ENCODE assay signal across 38 cellular contexts in the genomic region with DNA sequence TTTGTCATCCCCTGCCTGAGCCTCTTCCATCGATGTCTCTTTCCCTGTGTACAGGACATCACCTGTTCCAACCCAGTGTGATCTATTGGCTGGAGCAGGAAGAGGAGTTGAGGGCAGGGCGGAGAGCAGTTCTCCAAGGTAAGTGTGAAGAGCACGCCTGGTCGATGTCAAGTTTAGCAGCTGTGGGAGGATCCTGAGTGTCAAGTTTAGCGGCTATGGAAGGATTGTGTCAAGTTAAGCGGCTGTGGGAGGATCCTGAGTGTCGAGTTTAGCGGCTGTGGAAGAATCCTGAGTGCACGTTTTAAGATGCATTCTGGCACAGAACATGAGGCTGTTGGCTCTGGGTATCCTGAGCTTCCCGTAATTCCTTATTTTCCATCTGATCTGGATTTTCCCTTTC. TPM values are rescaled to one million over a fixed set of nuclear protein-coding genes. Genes with fewer than 3 reads are reported as not detected.
"Had no signal": no experiment of that assay in that cellular context is flagged by ENCODE, and none has a peak within 500 bp of the region (broad histone marks: within the 10 kb centered on the region; RNA-seq: fewer than 3 reads in every experiment).

No MANE protein-coding gene starts in this region.

- H3K4me3 ChIP-seq: body of pancreas, breast epithelium had no signal

- H3K4me3 Mint-ChIP-seq: activated B cell treated with CpG ODN at 0.5 μM for 24 hours; activated CD4-positive, alpha-beta memory T cell treated with anti-CD3 and anti-CD28 coated beads for 36 hours; activated CD4-positive, alpha-beta T cell treated with anti-CD3 and anti-CD28 coated beads, Interleukin-2, amount 10 ng/mL, durations not matched to agents 24 days and 14 days; activated CD8-positive, alpha-beta T cell treated with anti-CD3 and anti-CD28 coated beads for 36 hours; activated naive CD4-positive, alpha-beta T cell treated with anti-CD3 and anti-CD28 coated beads, Interleukin-2, amount 10 ng/mL, durations not matched to agents 7 days and 5 days; activated naive CD4-positive, alpha-beta T cell treated with anti-CD3 and anti-CD28 coated beads, Interleukin-2, amount 50 U/mL, for 24 hours; activated naive CD8-positive, alpha-beta T cell; activated naive CD8-positive, alpha-beta T cell treated with anti-CD3 and anti-CD28 coated beads, Interleukin-2, amount 10 ng/mL, durations not matched to agents 7 days and 5 days; activated naive CD8-positive, alpha-beta T cell treated with anti-CD3 and anti-CD28 coated beads, Interleukin-2, amount 50 U/mL, for 24 hours; T-helper 1 cell treated with Interleukin-12 subunit alpha and Interleukin-12 subunit beta and Interleukin-4 antibody, amounts not matched to agents 30 μg/mL and 1 μg/mL, for 36 hours; T-helper 2 cell treated with Interferon-gamma antibody and Interleukin-4, amounts not matched to agents 5 μg/mL and 100 μg/mL, for 36 hours had no signal

- H3K27ac ChIP-seq: body of pancreas, brain microvascular endothelial cell, breast epithelium, VCaP had no signal

- H3K4me1 ChIP-seq: body of pancreas, breast epithelium had no signal

- H3K27me3 ChIP-seq: body of pancreas, brain microvascular endothelial cell, breast epithelium had no signal

- H3K27ac Mint-ChIP-seq: activated B cell treated with CpG ODN at 0.5 μM for 24 hours; activated CD4-positive, alpha-beta memory T cell treated with anti-CD3 and anti-CD28 coated beads for 36 hours; activated CD4-positive, alpha-beta T cell treated with anti-CD3 and anti-CD28 coated beads, Interleukin-2, amount 10 ng/mL, durations not matched to agents 24 days and 14 days; activated CD8-positive, alpha-beta T cell treated with anti-CD3 and anti-CD28 coated beads for 36 hours; activated naive CD4-positive, alpha-beta T cell treated with anti-CD3 and anti-CD28 coated beads, Interleukin-2, amount 10 ng/mL, durations not matched to agents 7 days and 5 days; activated naive CD4-positive, alpha-beta T cell treated with anti-CD3 and anti-CD28 coated beads, Interleukin-2, amount 50 U/mL, for 24 hours; activated naive CD8-positive, alpha-beta T cell; activated naive CD8-positive, alpha-beta T cell treated with anti-CD3 and anti-CD28 coated beads, Interleukin-2, amount 10 ng/mL, durations not matched to agents 7 days and 5 days; activated naive CD8-positive, alpha-beta T cell treated with anti-CD3 and anti-CD28 coated beads, Interleukin-2, amount 50 U/mL, for 24 hours; activated T-helper 2 cell treated with anti-CD3 and anti-CD28 coated beads, Interferon-gamma antibody, Interleukin-2, Interleukin-4, amounts not matched to agents 10 μg/mL and 5 μg/mL and 100 μg/mL, durations not matched to agents 14 hours and 24 hours and 36 hours; T-helper 1 cell treated with Interleukin-12 subunit alpha and Interleukin-12 subunit beta and Interleukin-4 antibody, amounts not matched to agents 30 μg/mL and 1 μg/mL, for 36 hours; T-helper 2 cell treated with Interferon-gamma antibody and Interleukin-4, amounts not matched to agents 5 μg/mL and 100 μg/mL, for 36 hours had no signal

- DNase-seq: activated B cell treated with CpG ODN at 0.5 μM for 24 hours; activated CD4-positive, alpha-beta memory T cell treated with anti-CD3 and anti-CD28 coated beads for 36 hours; activated CD4-positive, alpha-beta T cell treated with anti-CD3 and anti-CD28 coated beads for 4 hours; activated CD4-positive, alpha-beta T cell treated with anti-CD3 and anti-CD28 coated beads, Interleukin-2, amount 10 ng/mL, durations not matched to agents 24 days and 14 days; activated CD4-positive, alpha-beta T cell treated with anti-CD3 and anti-CD28 coated beads, Interleukin-2, amount 50 U/mL, for 1 hour; activated CD4-positive, alpha-beta T cell treated with anti-CD3 and anti-CD28 coated beads, Interleukin-2, amount 50 U/mL, for 4 hours; activated CD4-positive, CD25-positive, alpha-beta regulatory T cell treated with anti-CD3 and anti-CD28 coated beads, Interleukin-2, amount 50 U/mL, for 72 hours; activated CD8-positive, alpha-beta memory T cell treated with anti-CD3 and anti-CD28 coated beads, Interleukin-2, amount 50 U/mL, for 4 hours; activated CD8-positive, alpha-beta T cell treated with anti-CD3 and anti-CD28 coated beads for 36 hours; activated effector memory CD4-positive, alpha-beta T cell treated with Interleukin-2 at 50 U/mL for 16 hours; activated gamma-delta T cell; activated naive CD4-positive, alpha-beta T cell treated with anti-CD3 and anti-CD28 coated beads, Interleukin-2, amount 10 ng/mL, durations not matched to agents 7 days and 5 days; activated naive CD4-positive, alpha-beta T cell treated with Interleukin-2 at 50 U/mL for 16 hours; activated naive CD8-positive, alpha-beta T cell treated with anti-CD3 and anti-CD28 coated beads, Interleukin-2, amount 10 ng/mL, durations not matched to agents 7 days and 5 days; activated naive CD8-positive, alpha-beta T cell treated with anti-CD3 and anti-CD28 coated beads, Interleukin-2, amount 50 U/mL, for 24 hours; activated T-cell treated with anti-CD3 and anti-CD28 coated beads for 4 hours; activated T-cell treated with anti-CD3 and anti-CD28 coated beads, Interleukin-2, amount 50 U/mL, for 1 hour; activated T-cell treated with anti-CD3 and anti-CD28 coated beads, Interleukin-2, amount 50 U/mL, for 48 hours; amniotic stem cell; body of pancreas; brain microvascular endothelial cell; central memory CD4-positive, alpha-beta T cell; cerebellar nuclear complex; SW 1271; T-helper 1 cell; T-helper 2 cell; T-helper 9 cell had no signal

- ATAC-seq: activated CD8-positive, alpha-beta T cell treated with anti-CD3 and anti-CD28 coated beads for 36 hours; activated naive CD8-positive, alpha-beta T cell treated with anti-CD3 and anti-CD28 coated beads, Interleukin-2, amount 50 U/mL, for 24 hours; body of pancreas had no signal

- FAIRE-seq: astrocyte, TTC549 had no signal

- H3K27me3 Mint-ChIP-seq: activated B cell treated with CpG ODN at 0.5 μM for 24 hours; activated CD4-positive, alpha-beta memory T cell treated with anti-CD3 and anti-CD28 coated beads for 36 hours; activated CD4-positive, alpha-beta T cell treated with anti-CD3 and anti-CD28 coated beads, Interleukin-2, amount 10 ng/mL, durations not matched to agents 24 days and 14 days; activated CD8-positive, alpha-beta T cell treated with anti-CD3 and anti-CD28 coated beads for 36 hours; activated naive CD4-positive, alpha-beta T cell treated with anti-CD3 and anti-CD28 coated beads, Interleukin-2, amount 10 ng/mL, durations not matched to agents 7 days and 5 days; activated naive CD4-positive, alpha-beta T cell treated with anti-CD3 and anti-CD28 coated beads, Interleukin-2, amount 50 U/mL, for 24 hours; activated naive CD8-positive, alpha-beta T cell; activated naive CD8-positive, alpha-beta T cell treated with anti-CD3 and anti-CD28 coated beads, Interleukin-2, amount 10 ng/mL, durations not matched to agents 7 days and 5 days; activated naive CD8-positive, alpha-beta T cell treated with anti-CD3 and anti-CD28 coated beads, Interleukin-2, amount 50 U/mL, for 24 hours had no signal

- H3K9me3 ChIP-seq: body of pancreas, breast epithelium had no signal

- H3K4me1 Mint-ChIP-seq: activated B cell treated with CpG ODN at 0.5 μM for 24 hours had no signal

RNA-seq across cellular contexts. Expression of gene SLC22A31, which starts 24.3 kb away (rescaled TPM):
- total RNA-seq: activated B cell treated with CpG ODN at 0.5 μM for 24 hours; activated CD8-positive, alpha-beta memory T cell treated with anti-CD3 and anti-CD28 coated beads for 36 hours; breast epithelium; cardiac septum had no signal

RNA-seq across cellular contexts. Expression of gene CDH15, which starts 53.1 kb away (rescaled TPM):
- total RNA-seq: activated B cell treated with CpG ODN at 0.5 μM for 24 hours; activated CD4-positive, alpha-beta memory T cell treated with anti-CD3 and anti-CD28 coated beads for 36 hours; activated CD4-positive, alpha-beta T cell treated with anti-CD3 and anti-CD28 coated beads, Interleukin-2, amount 10 ng/mL, durations not matched to agents 24 days and 14 days; activated CD8-positive, alpha-beta memory T cell treated with anti-CD3 and anti-CD28 coated beads for 36 hours; activated CD8-positive, alpha-beta T cell treated with anti-CD3 and anti-CD28 coated beads for 36 hours; activated naive CD8-positive, alpha-beta T cell treated with anti-CD3 and anti-CD28 coated beads, Interleukin-2, amount 10 ng/mL, durations not matched to agents 7 days and 5 days; activated T-helper 2 cell treated with anti-CD3 and anti-CD28 coated beads, Interferon-gamma antibody, Interleukin-2, Interleukin-4, amounts not matched to agents 10 μg/mL and 5 μg/mL and 100 μg/mL, durations not matched to agents 14 hours and 24 hours and 36 hours; breast epithelium had no signal
